In genomic region chr6:135030532-135031178, GRCh38 we compare ENCODE assay signal across 18 cellular contexts. TPM values are rescaled to one million over a fixed set of nuclear protein-coding genes. Genes with fewer than 3 reads are reported as not detected.
DNase-seq lines count a peak whose midpoint lies in the region; ATAC-seq, FAIRE-seq and TF ChIP-seq lines count a peak whose summit lies in the region.
"Had no signal": no experiment of that assay in that cellular context is flagged by ENCODE, and none has a peak within 500 bp of the region (broad histone marks: within the 10 kb centered on the region; RNA-seq: fewer than 3 reads in every experiment).

No MANE protein-coding gene starts in this region.

- intact Hi-C loops in testis (cut with DNase I; ENCODE audit: low total_unique reads): no loop called here

- no peaks in the 10 kb centered on the region for H3K27me3 ChIP-seq in testis
- H3K27me3 ChIP-seq: breast epithelium, left lung, right lobe of liver, tibial artery had no signal

- no peaks in the 10 kb centered on the region for H3K9me3 ChIP-seq in testis
- H3K9me3 ChIP-seq: breast epithelium, left lung, right lobe of liver, tibial artery had no signal

- peak; percentile 9 for FAIRE-seq in GM12891 (lab: Jason Lieb, UNC)
- FAIRE-seq: endometrium had no signal

- 68 to 76% methylated on average over 5 of the region's 5 CpGs for WGBS in testis, 2 donors

- H3K27ac Mint-ChIP-seq in activated naive CD8-positive, alpha-beta T cell treated with anti-CD3 and anti-CD28 coated beads for 36 hours: peak overlapping the region; percentile 86
- H3K27ac Mint-ChIP-seq in memory B cell: peak overlapping the region; percentile 65
- H3K27ac Mint-ChIP-seq in osteocyte (ENCODE audit: unreplicated experiment): no peak overlapping the region

- TF ChIP-seq CTCF in testis (IDR thresholded peaks at IDR 0.05) (no peak), osteocyte (IDR thresholded peaks at IDR 0.05) (no peak)

- no peak overlapping the region for H3K4me3 ChIP-seq in testis
- H3K4me3 ChIP-seq: breast epithelium, left lung, right lobe of liver, tibial artery had no signal

- peaks cover 62% of the 10 kb centered on the region for H3K4me1 Mint-ChIP-seq in activated naive CD8-positive, alpha-beta T cell treated with anti-CD3 and anti-CD28 coated beads for 36 hours
- peaks cover 9% of the 10 kb centered on the region for H3K4me1 Mint-ChIP-seq in memory B cell
- H3K4me1 Mint-ChIP-seq in osteocyte (ENCODE audit: unreplicated experiment): peaks cover 2% of the 10 kb centered on the region

- no peaks in the 10 kb centered on the region for H3K27me3 Mint-ChIP-seq in activated naive CD8-positive, alpha-beta T cell treated with anti-CD3 and anti-CD28 coated beads for 36 hours
- H3K27me3 Mint-ChIP-seq in memory B cell (no peaks in the 10 kb centered on the region), osteocyte (ENCODE audit: unreplicated experiment) (no peaks in the 10 kb centered on the region)

- TF ChIP-seq POLR2A in GM12891 (IDR thresholded peaks at IDR 0.05; ENCODE audit: low read depth, low read length) (no peak), testis (IDR thresholded peaks at IDR 0.05) (no peak)

- H3K27ac ChIP-seq in testis: no peak overlapping the region
- H3K27ac ChIP-seq: breast epithelium, left lung, right lobe of liver, RWPE1, tibial artery had no signal

- H3K36me3 Mint-ChIP-seq in activated naive CD8-positive, alpha-beta T cell treated with anti-CD3 and anti-CD28 coated beads for 36 hours: peaks cover 62% of the 10 kb centered on the region
- H3K36me3 Mint-ChIP-seq in memory B cell (peaks cover 24% of the 10 kb centered on the region), osteocyte (ENCODE audit: unreplicated experiment) (peaks cover 28% of the 10 kb centered on the region)

- H3K4me3 Mint-ChIP-seq in activated naive CD8-positive, alpha-beta T cell treated with anti-CD3 and anti-CD28 coated beads for 36 hours: peak overlapping the region; percentile 25
- H3K4me3 Mint-ChIP-seq in memory B cell (no peak overlapping the region), osteocyte (ENCODE audit: unreplicated experiment) (no peak overlapping the region)
- H3K4me3 Mint-ChIP-seq: neural crest cell had no signal

- ATAC-seq in memory B cell (ENCODE audit: low read depth): no peak
- ATAC-seq: left lung, right lobe of liver had no signal

- no peak for DNase-seq in GM12891 (ENCODE audit: insufficient read length, low spot score)
- DNase-seq in NCI-H460 (ENCODE audit: extremely low read depth, low read depth): peak; percentile 46
- DNase-seq in activated naive CD8-positive, alpha-beta T cell treated with anti-CD3 and anti-CD28 coated beads for 36 hours: peak; percentile 18
- no peak for DNase-seq in memory B cell (ENCODE audit: low spot score in 2 of 2)
- DNase-seq in NCI-H1417 treated with DMSO at 0.1 percent for 48 hours (lab: John Stamatoyannopoulos, UW): no peak
- DNase-seq in testis: no peak
- no peak for DNase-seq in osteocyte (ENCODE audit: extremely low spot score, unreplicated experiment)
- DNase-seq: Calu3, left lung, NCI-H1092 treated with DMSO at 0.1 percent for 48 hours, NCI-H524, right lobe of liver, T1000, tibial artery had no signal

- no peaks in the 10 kb centered on the region for H3K36me3 ChIP-seq in testis (ENCODE audit: low read depth, missing control alignments)

- no peaks in the 10 kb centered on the region for H3K4me1 ChIP-seq in testis
- H3K4me1 ChIP-seq: breast epithelium, left lung had no signal

- H3K9me3 Mint-ChIP-seq in activated naive CD8-positive, alpha-beta T cell treated with anti-CD3 and anti-CD28 coated beads for 36 hours: peaks cover 2% of the 10 kb centered on the region
- H3K9me3 Mint-ChIP-seq in memory B cell (no peaks in the 10 kb centered on the region), osteocyte (ENCODE audit: unreplicated experiment) (no peaks in the 10 kb centered on the region)
- H3K9me3 Mint-ChIP-seq: neural crest cell had no signal

TF ChIP-seq in GM12891, 5 proteins besides CTCF, POLR2A, EP300 and RAD21:
- TF ChIP-seq POLR2AphosphoS5 (IDR thresholded peaks at IDR 0.05; ENCODE audit: low read depth, low read length) (no peak), POU2F2 (IDR thresholded peaks at IDR 0.05; ENCODE audit: low read depth, low read length) (no peak), PAX5 (IDR thresholded peaks at IDR 0.05; ENCODE audit: insufficient read depth, low read length, severe bottlenecking) (no peak), SPI1 (IDR thresholded peaks at IDR 0.05; ENCODE audit: low read depth, low read length) (no peak), TAF1 (IDR thresholded peaks at IDR 0.05; ENCODE audit: low read depth, low read length) (no peak)
TF ChIP-seq in GM12891: peak in this region for 0.

RNA-seq across cellular contexts. Expression of gene HBS1L, which starts 24.0 kb away (rescaled TPM):
- polyA plus RNA-seq in GM12891 (2012; ENCODE audit: low read depth, missing spikeins): 50.4 TPM
- total RNA-seq in NCI-H460 (2014; rRNA removed; shearing (Covaris generic)): 83.8 and 85.5 TPM in 2 replicates
- 39.8 and 62.1 TPM in 2 replicates for polyA plus RNA-seq in NCI-H460 (2014; cell fraction: nucleus; rRNA removed)
- total RNA-seq in activated naive CD8-positive, alpha-beta T cell treated with anti-CD3 and anti-CD28 coated beads for 36 hours: 100 to 1,000 TPM; 147 to 151 TPM
- total RNA-seq in testis (10 to 100 TPM; 41.1 to 54.9 TPM), osteocyte (71.4 and 77.7 TPM in 2 replicates)
- 51.8 TPM for polyA plus RNA-seq in testis (ENCODE audit: insufficient read depth, low read depth, low replicate concordance)

Comparison
In these comparisons a context has a peak if more than half of its experiments do, and no peak if none do; other contexts are left out.
1. DNase-seq: peak in NCI-H460 (single experiment) and activated naive CD8-positive, alpha-beta T cell treated with anti-CD3 and anti-CD28 coated beads for 36 hours (single experiment); none in GM12891 (single experiment), memory B cell (0 of 2), NCI-H1417 treated with DMSO at 0.1 percent for 48 hours (single experiment), testis (single experiment) and osteocyte (single experiment).